ENCODE assay signal across 14 cellular contexts in genomic region chr18:56890632-56891031, GRCh38.
A peak's percentile ranks its signal among the peaks of the same experiment; 100 is the strongest.
DNase-seq lines count a peak whose midpoint lies in the region; ATAC-seq and TF ChIP-seq lines count a peak whose summit lies in the region.
"Had no signal": no experiment of that assay in that cellular context is flagged by ENCODE, and none has a peak within 500 bp of the region (broad histone marks: within the 10 kb centered on the region; RNA-seq: fewer than 3 reads in every experiment).

No MANE protein-coding gene starts in this region.

- H3K9me2 ChIP-seq in Karpas-422 (replicated peaks; ENCODE audit: insufficient read depth, low read length): no peaks in the 10 kb centered on the region

- H3K9me3 Mint-ChIP-seq in stimulated activated effector memory CD8-positive, alpha-beta T cell treated with anti-CD3 and anti-CD28 coated beads, Interleukin-12 subunit alpha, Interleukin-12 subunit beta, amount 100 ng/mL, for 72 hours: no peaks in the 10 kb centered on the region
- H3K9me3 Mint-ChIP-seq: H9; stimulated activated naive CD8-positive, alpha-beta T cell treated with anti-CD3 and anti-CD28 coated beads, Interleukin-15, amount 100 ng/mL, for 72 hours had no signal

- H3K4me2 ChIP-seq in Karpas-422 (ENCODE audit: low read depth, low read length, poor library complexity, severe bottlenecking): no peak overlapping the region

- no peak overlapping the region for H3K4me3 ChIP-seq in AG09309 (ENCODE audit: control insufficient read depth, low read depth, low read length)
- H3K4me3 ChIP-seq in Karpas-422 (ENCODE audit: low read length): no peak overlapping the region
- no peak overlapping the region for H3K4me3 ChIP-seq in cardiac fibroblast (replicated peaks in 1 of 2; ENCODE audit: low read depth in 2 of 2, low read length in 2 of 2)

- no peaks in the 10 kb centered on the region for H3K79me2 ChIP-seq in Karpas-422 (ENCODE audit: low read length)

- H4K20me1 ChIP-seq in Karpas-422 (ENCODE audit: insufficient read depth, low read depth, low read length): 0 out of 2 replicates have a peak, but pooled peaks cover 13% of the 10 kb centered on the region

- ATAC-seq in GM21367 (IDR thresholded peaks at IDR 0.05; ENCODE audit: unreplicated experiment): no peak
- no peak for ATAC-seq in GM18909 (IDR thresholded peaks at IDR 0.05; ENCODE audit: poor library complexity, unreplicated experiment)
- ATAC-seq in stimulated activated effector memory CD8-positive, alpha-beta T cell treated with anti-CD3 and anti-CD28 coated beads, Interleukin-12 subunit alpha, Interleukin-12 subunit beta, amount 100 ng/mL, for 72 hours: no peak
- ATAC-seq: stimulated activated naive CD8-positive, alpha-beta T cell treated with anti-CD3 and anti-CD28 coated beads, Interleukin-15, amount 100 ng/mL, for 72 hours had no signal

- H3K36me3 Mint-ChIP-seq in stimulated activated effector memory CD8-positive, alpha-beta T cell treated with anti-CD3 and anti-CD28 coated beads, Interleukin-12 subunit alpha, Interleukin-12 subunit beta, amount 100 ng/mL, for 72 hours: no peaks in the 10 kb centered on the region

- H3K27ac ChIP-seq in Karpas-422 (ENCODE audit: low read length): no peak overlapping the region

- no peak overlapping the region for H3K4me3 Mint-ChIP-seq in stimulated activated effector memory CD8-positive, alpha-beta T cell treated with anti-CD3 and anti-CD28 coated beads, Interleukin-12 subunit alpha, Interleukin-12 subunit beta, amount 100 ng/mL, for 72 hours
- H3K4me3 Mint-ChIP-seq: CD14-positive monocyte; H9; stimulated activated naive CD8-positive, alpha-beta T cell treated with anti-CD3 and anti-CD28 coated beads, Interleukin-15, amount 100 ng/mL, for 72 hours had no signal

- no peak for TF ChIP-seq CTCF in AG09309 (IDR thresholded peaks at IDR 0.05; ENCODE audit: control insufficient read depth, insufficient read depth, low read depth, low read length, missing control alignments)
- TF ChIP-seq CTCF in cardiac fibroblast (IDR thresholded peaks at IDR 0.05; ENCODE audit: low read depth, low read length): no peak

- no peak overlapping the region for H3K9ac ChIP-seq in Karpas-422 (ENCODE audit: low read length)

- H3K27me3 ChIP-seq in Karpas-422 (ENCODE audit: low read length): no peaks in the 10 kb centered on the region

- no peaks in the 10 kb centered on the region for H3K4me1 ChIP-seq in Karpas-422 (ENCODE audit: low read length)

- no peaks in the 10 kb centered on the region for H3K9me3 ChIP-seq in Karpas-422 (ENCODE audit: low read length)

- no peaks in the 10 kb centered on the region for H3K4me1 Mint-ChIP-seq in stimulated activated effector memory CD8-positive, alpha-beta T cell treated with anti-CD3 and anti-CD28 coated beads, Interleukin-12 subunit alpha, Interleukin-12 subunit beta, amount 100 ng/mL, for 72 hours
- H3K4me1 Mint-ChIP-seq: stimulated activated naive CD8-positive, alpha-beta T cell treated with anti-CD3 and anti-CD28 coated beads, Interleukin-15, amount 100 ng/mL, for 72 hours had no signal

- H3K27ac Mint-ChIP-seq in stimulated activated effector memory CD8-positive, alpha-beta T cell treated with anti-CD3 and anti-CD28 coated beads, Interleukin-12 subunit alpha, Interleukin-12 subunit beta, amount 100 ng/mL, for 72 hours: no peak overlapping the region
- H3K27ac Mint-ChIP-seq: CD14-positive monocyte; H9; stimulated activated naive CD8-positive, alpha-beta T cell treated with anti-CD3 and anti-CD28 coated beads, Interleukin-15, amount 100 ng/mL, for 72 hours had no signal

- no peaks in the 10 kb centered on the region for H3K36me3 ChIP-seq in Karpas-422 (ENCODE audit: insufficient read depth, low read length)

- H2AFZ ChIP-seq in Karpas-422 (ENCODE audit: low read length): no peak overlapping the region

- peak; percentile 64 for DNase-seq in AG09309 (ENCODE audit: low read depth)
- DNase-seq in Karpas-422: peak; percentile 31
- DNase-seq in cardiac fibroblast (ENCODE audit: low read depth in 2 of 2): peak; percentile 57 to 95
- peak; percentile 28 to 78 for DNase-seq in lung microvascular endothelial cell (ENCODE audit: low read depth in 2 of 2)
- DNase-seq in activated gamma-delta T cell (lab: John Stamatoyannopoulos, UW): no peak
- no peak for DNase-seq in stimulated activated effector memory CD8-positive, alpha-beta T cell treated with anti-CD3 and anti-CD28 coated beads, Interleukin-12 subunit alpha, Interleukin-12 subunit beta, amount 100 ng/mL, for 72 hours (ENCODE audit: low spot score in 2 of 2)
- DNase-seq: H9; NCI-H345; stimulated activated CD4-positive, alpha-beta T cell treated with anti-CD3 and anti-CD28 coated beads, Interleukin-12 subunit alpha, Interleukin-12 subunit beta, amount 100 ng/mL, for 4 hours; stimulated activated naive CD8-positive, alpha-beta T cell treated with anti-CD3 and anti-CD28 coated beads, Interleukin-15, amount 100 ng/mL, for 72 hours; T-helper 2 cell had no signal

Comparison
In these comparisons a context has a peak if more than half of its experiments do, and no peak if none do; other contexts are left out.
1. DNase-seq: peak in AG09309 (single experiment), Karpas-422 (single experiment), cardiac fibroblast (2 of 2) and lung microvascular endothelial cell (2 of 2); none in activated gamma-delta T cell (single experiment) and stimulated activated effector memory CD8-positive, alpha-beta T cell treated with anti-CD3 and anti-CD28 coated beads, Interleukin-12 subunit alpha, Interleukin-12 subunit beta, amount 100 ng/mL, for 72 hours (0 of 2).